7 cellular contexts compared by ENCODE assay signal in genomic region chr22:22110548-22111266, GRCh38.
DNase-seq lines count a peak whose midpoint lies in the region; ATAC-seq, FAIRE-seq and TF ChIP-seq lines count a peak whose summit lies in the region.

No MANE protein-coding gene starts in this region.

- peak; percentile 77 to 89 (median 78) for TF ChIP-seq CTCF in GM12878 (IDR thresholded peaks at IDR 0.05 in 2 of 3, conservative IDR thresholded peaks at IDR 0.05 in 1 of 3; ENCODE audit: control insufficient read depth in 2 of 3, extremely low read depth in 1 of 3, insufficient read depth in 1 of 3, low read depth in 3 of 3, low read length in 3 of 3)

- CTCF ChIA-PET in GM12878 (lab: Yijun Ruan, JAX): interaction anchor here (0.7 to 6.6 kb wide), 54 partner anchors 8 to 849 kb away, joined by 3 to 104 read pairs (median 4); no protein-coding TSS in a partner anchor

- peak overlapping the region; percentile 86 for H3K4me2 ChIP-seq in GM12878 (ENCODE audit: control insufficient read depth, insufficient read depth)

- peak; percentile 79 for DNase-seq in DMS53 (lab: John Stamatoyannopoulos, UW)
- peak; percentile 83 for DNase-seq in NOMO-1 treated with DMSO at 0.1 percent for 48 hours (lab: John Stamatoyannopoulos, UW; ENCODE audit: unreplicated experiment)
- DNase-seq in GM12878 (ENCODE audit: low read depth, low spot score): peak; percentile 93
- peak; percentile 78 for DNase-seq in kidney glomerular epithelial cell (lab: John Stamatoyannopoulos, UW)

- peaks cover 18% of the 10 kb centered on the region for H3K4me1 ChIP-seq in GM12878 (ENCODE audit: control insufficient read depth, insufficient read depth, low read length)

- H3K9ac ChIP-seq in GM12878 (ENCODE audit: control insufficient read depth, insufficient read depth, low read length): no peak overlapping the region; the same call in 1 of the 2 replicates

- FAIRE-seq in GM12878 (lab: Jason Lieb, UNC): peak; percentile 98

- RAD21 ChIA-PET in GM12878 (lab: Charles Lee; ENCODE audit: unreplicated experiment): interaction anchor here (0.6 to 3.9 kb wide), 36 partner anchors 9 to 844 kb away, joined by 3 to 72 read pairs (median 6); no protein-coding TSS in a partner anchor

- peak; percentile 52 for TF ChIP-seq RAD21 in GM12878 (IDR thresholded peaks at IDR 0.05; ENCODE audit: insufficient read depth, low read depth, low read length)

- no peak overlapping the region for H3K4me3 Mint-ChIP-seq in stimulated activated naive CD8-positive, alpha-beta T cell treated with anti-CD3 and anti-CD28 coated beads, Interleukin-15, Interleukin-2, amounts not matched to agents 100 ng/mL and 50 ng/mL, for 24 hours

- ATAC-seq in GM18868 (IDR thresholded peaks at IDR 0.05; ENCODE audit: unreplicated experiment): peak; percentile 92
- peak; percentile 68 for ATAC-seq in HG03025 (IDR thresholded peaks at IDR 0.05; ENCODE audit: low FRiP score, unreplicated experiment)
- peak; percentile 97 for ATAC-seq in GM12878

- H3K36me3 Mint-ChIP-seq in stimulated activated naive CD8-positive, alpha-beta T cell treated with anti-CD3 and anti-CD28 coated beads, Interleukin-15, Interleukin-2, amounts not matched to agents 100 ng/mL and 50 ng/mL, for 24 hours (ENCODE audit: low read depth): no peaks in the 10 kb centered on the region

- H3K4me1 Mint-ChIP-seq in stimulated activated naive CD8-positive, alpha-beta T cell treated with anti-CD3 and anti-CD28 coated beads, Interleukin-15, Interleukin-2, amounts not matched to agents 100 ng/mL and 50 ng/mL, for 24 hours (ENCODE audit: low read depth): peaks cover 31% of the 10 kb centered on the region

- SMC1A ChIA-PET in GM12878 (lab: Charles Lee; ENCODE audit: uncharacterized antibody, unreplicated experiment): interaction anchor here (0.5 to 7.6 kb wide), 38 partner anchors 9 to 843 kb away, joined by 3 to 87 read pairs (median 6); no protein-coding TSS in a partner anchor

- H3K36me3 ChIP-seq in GM12878 (ENCODE audit: control insufficient read depth in 2 of 2, insufficient read depth in 2 of 2, low read length in 1 of 2): no peaks in the 10 kb centered on the region

- 10% methylated on average over 7 of the region's 7 CpGs for WGBS in GM12878 (ENCODE audit: insufficient coverage, insufficient replicate concordance, low lambda C conversion rate, missing lambda C conversion rate)

- POLR2A ChIA-PET in GM12878 (lab: Charles Lee): interaction anchor here (0.5 to 4.3 kb wide), 20 partner anchors 9 to 843 kb away, joined by 3 to 18 read pairs (median 4); no protein-coding TSS in a partner anchor

- no peaks in the 10 kb centered on the region for H3K79me2 ChIP-seq in GM12878 (ENCODE audit: control insufficient read depth, insufficient read depth, low read length)

- intact Hi-C loops in GM12878 (cut with micrococcal nuclease; ENCODE audit: unreplicated experiment): loop anchor here (1.0 to 5.0 kb wide), 6 partner anchors 11 to 847 kb away; no protein-coding TSS in a partner anchor

- no peak overlapping the region; the same call in 1 of the 2 replicates for H3K4me3 ChIP-seq in GM12878

- TF ChIP-seq POLR2A in GM12878 (IDR thresholded peaks at IDR 0.05; ENCODE audit: low read depth, low read length): no peak

- H4K20me1 ChIP-seq in GM12878 (ENCODE audit: control insufficient read depth, insufficient read depth): no peaks in the 10 kb centered on the region

- H3K9me3 Mint-ChIP-seq in stimulated activated naive CD8-positive, alpha-beta T cell treated with anti-CD3 and anti-CD28 coated beads, Interleukin-15, Interleukin-2, amounts not matched to agents 100 ng/mL and 50 ng/mL, for 24 hours: no peaks in the 10 kb centered on the region

- H3K27me3 Mint-ChIP-seq in stimulated activated naive CD8-positive, alpha-beta T cell treated with anti-CD3 and anti-CD28 coated beads, Interleukin-15, Interleukin-2, amounts not matched to agents 100 ng/mL and 50 ng/mL, for 24 hours: no peaks in the 10 kb centered on the region

- no peaks in the 10 kb centered on the region for H3K9me3 ChIP-seq in GM12878 (replicated peaks; ENCODE audit: control insufficient read depth, insufficient read depth, low read length)

- TF ChIP-seq EP300 in GM12878 (IDR thresholded peaks at IDR 0.05; ENCODE audit: borderline replicate concordance in 1 of 2, control insufficient read depth in 1 of 2, low read depth in 2 of 2, low read length in 2 of 2): peak in 1 of 2 experiments; percentile 61; a peak in 1 of 4 replicates

- no TSS peak for BruUV-seq in GM12878 (replicated peaks; lab: Mats Ljungman, UMichigan)

- in situ Hi-C loops in GM12878 (cut with MboI): no loop called here

- H2AFZ ChIP-seq in GM12878 (ENCODE audit: control insufficient read depth, low read depth, low read length): peak overlapping the region; percentile 60

- H3K27me3 ChIP-seq in GM12878 (replicated peaks in 1 of 2; ENCODE audit: control insufficient read depth in 2 of 2, insufficient read depth in 2 of 2, low read length in 1 of 2): no peaks in the 10 kb centered on the region

- H3K27ac ChIP-seq in GM12878 (ENCODE audit: control insufficient read depth, insufficient read depth): peak overlapping the region; percentile 88

- H3K27ac Mint-ChIP-seq in stimulated activated naive CD8-positive, alpha-beta T cell treated with anti-CD3 and anti-CD28 coated beads, Interleukin-15, Interleukin-2, amounts not matched to agents 100 ng/mL and 50 ng/mL, for 24 hours: peak overlapping the region; percentile 52

TF ChIP-seq in GM12878, 131 proteins besides CTCF, POLR2A, EP300 and RAD21 (continues in another document):
- TF ChIP-seq NR2F1 (conservative IDR thresholded peaks at IDR 0.05) (0 out of 2 replicates have a peak, but pooled peaks have one; percentile 6), ESRRA (IDR thresholded peaks at IDR 0.05; ENCODE audit: low read length) (no peak), MEF2A (IDR thresholded peaks at IDR 0.05; ENCODE audit: insufficient read depth, low read depth, low read length) (peak; percentile 80), NFXL1 (IDR thresholded peaks at IDR 0.05; ENCODE audit: borderline replicate concordance) (no peak), BCL11A (IDR thresholded peaks at IDR 0.05; ENCODE audit: low read depth, low read length) (0 out of 2 replicates have a peak, but pooled peaks have one; percentile 20), KLF5 (IDR thresholded peaks at IDR 0.05; ENCODE audit: partially characterized antibody) (no peak), NFIC (IDR thresholded peaks at IDR 0.05; ENCODE audit: low read depth, low read length) (peak; percentile 49; the same call in 1 of the 2 replicates), ZBTB33 (IDR thresholded peaks at IDR 0.05) (no peak), SREBF1 (IDR thresholded peaks at IDR 0.05; ENCODE audit: low read length) (no peak), RAD51 (IDR thresholded peaks at IDR 0.05) (no peak), RELB (IDR thresholded peaks at IDR 0.05; ENCODE audit: low read depth) (no peak), ATF3 (IDR thresholded peaks at IDR 0.05; ENCODE audit: borderline replicate concordance, extremely low read depth, low read depth, low read length) (no peak), STAT3 (IDR thresholded peaks at IDR 0.05; ENCODE audit: low read depth, low read length) (0 out of 2 replicates have a peak, but pooled peaks have one; percentile 74), FOXM1 (IDR thresholded peaks at IDR 0.05; ENCODE audit: low read depth, low read length) (no peak), HDAC6 (IDR thresholded peaks at IDR 0.05; ENCODE audit: unreplicated experiment) (no peak), NRF1 (conservative IDR thresholded peaks at IDR 0.05; ENCODE audit: low read depth, low read length) (no peak), IRF3 (IDR thresholded peaks at IDR 0.05) (no peak)
